In the genomic region with DNA sequence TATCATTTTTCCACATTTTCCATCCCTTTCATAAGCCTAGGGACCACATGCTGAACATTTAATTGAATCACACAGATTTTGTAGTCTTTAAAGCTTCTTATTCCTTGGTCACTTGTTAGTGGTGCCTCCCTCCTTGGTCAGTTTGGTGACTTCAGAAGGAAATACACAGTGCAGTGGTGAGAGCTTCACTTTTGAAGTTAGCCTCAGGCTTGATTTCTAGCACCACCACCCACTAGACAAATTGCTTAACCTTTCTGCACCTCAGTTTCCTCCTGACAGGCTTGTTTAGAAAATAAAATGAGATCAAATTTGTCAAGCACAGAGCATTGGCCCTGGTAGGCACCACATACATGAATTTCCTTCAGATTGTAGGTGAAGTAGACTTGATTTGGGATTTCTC, we compare ENCODE assay signal across 12 cellular contexts.
DNase-seq lines count a peak whose midpoint lies in the region; ATAC-seq and TF ChIP-seq lines count a peak whose summit lies in the region.
"Had no signal": no experiment of that assay in that cellular context is flagged by ENCODE, and none has a peak within 500 bp of the region (broad histone marks: within the 10 kb centered on the region; RNA-seq: fewer than 3 reads in every experiment).

No MANE protein-coding gene starts in this region.

- H3K14ac ChIP-seq in mesenchymal stem cell (ENCODE audit: low read length in 2 of 2) = no peak overlapping the region

- no peak overlapping the region for H2BK12ac ChIP-seq in mesenchymal stem cell (ENCODE audit: low read length in 2 of 2)

- peaks cover 6% of the 10 kb centered on the region for H4K20me1 ChIP-seq in KMS-11 (ENCODE audit: insufficient read depth)

- no peak overlapping the region for H3K18ac ChIP-seq in mesenchymal stem cell (ENCODE audit: low read depth in 1 of 2, low read length in 2 of 2)

- peaks cover 96% of the 10 kb centered on the region for H3K4me1 ChIP-seq in KMS-11 (ENCODE audit: low read depth, poor library complexity, severe bottlenecking)
- H3K4me1 ChIP-seq in mesenchymal stem cell (ENCODE audit: control insufficient read depth, insufficient read depth, low read depth, low read length) = peaks cover 18% of the 10 kb centered on the region
- H3K4me1 ChIP-seq in stomach = peaks cover 42 to 99% (median 86%) of the 10 kb centered on the region in 4 donors

- H3K9ac ChIP-seq in KMS-11 (no peak overlapping the region), mesenchymal stem cell (ENCODE audit: low read length) (peak overlapping the region; percentile 84)

- H3K36me3 ChIP-seq in KMS-11 (ENCODE audit: insufficient read depth) = no peaks in the 10 kb centered on the region
- H3K36me3 ChIP-seq in brain microvascular endothelial cell (replicated peaks) = no peaks in the 10 kb centered on the region
- no peaks in the 10 kb centered on the region for H3K36me3 ChIP-seq in mesenchymal stem cell (ENCODE audit: control insufficient read depth in 1 of 2, insufficient read depth in 2 of 2, low read depth in 1 of 2, low read length in 2 of 2)
- peaks cover 0 to 9% (median 4%) of the 10 kb centered on the region in 4 donors for H3K36me3 ChIP-seq in stomach

- no peak overlapping the region for H3K4me3 ChIP-seq in KMS-11 (IDR thresholded peaks at IDR 0.05; ENCODE audit: insufficient read depth, low read depth, low read length)
- H3K4me3 ChIP-seq in brain microvascular endothelial cell (ENCODE audit: low read depth, low read length) = no peak overlapping the region
- H3K4me3 ChIP-seq in mesenchymal stem cell (ENCODE audit: insufficient read depth in 1 of 2, low read depth in 1 of 2, low read length in 2 of 2) = no peak overlapping the region
- H3K4me3 ChIP-seq in stomach = no peak overlapping the region

- in situ Hi-C loops in brain microvascular endothelial cell (cut with HindIII; ENCODE audit: low pct_ligation_motif_present, low sequenced_read_pairs) = no loop called here

- TF ChIP-seq CTCF in KMS-11 (conservative IDR thresholded peaks at IDR 0.05; ENCODE audit: low read depth, low read length) (no peak), brain microvascular endothelial cell (IDR thresholded peaks at IDR 0.05; ENCODE audit: low read depth, low read length, missing control alignments) (no peak), stomach (IDR thresholded peaks at IDR 0.05) (no peak), GM10266 (IDR thresholded peaks at IDR 0.05; ENCODE audit: control insufficient read depth, insufficient read depth, low read depth, missing control alignments) (no peak)

- H2BK15ac ChIP-seq in mesenchymal stem cell (ENCODE audit: low read depth, poor library complexity, severe bottlenecking) = no peak overlapping the region

- ATAC-seq in HG02623 (IDR thresholded peaks at IDR 0.05; ENCODE audit: unreplicated experiment) = no peak

- intact Hi-C loops in stomach (cut with DNase I; ENCODE audit: low total_unique reads) = no loop called here

- no peaks in the 10 kb centered on the region for H3K27me3 ChIP-seq in KMS-11 (ENCODE audit: insufficient read depth, low read depth)
- H3K27me3 ChIP-seq in brain microvascular endothelial cell (replicated peaks) = no peaks in the 10 kb centered on the region
- H3K27me3 ChIP-seq in mesenchymal stem cell (ENCODE audit: control insufficient read depth in 1 of 2, insufficient read depth in 1 of 2, low read length in 2 of 2) = no peaks in the 10 kb centered on the region
- no peaks in the 10 kb centered on the region for H3K27me3 ChIP-seq in stomach

- no peaks in the 10 kb centered on the region for H3K9me3 ChIP-seq in mesenchymal stem cell (ENCODE audit: control insufficient read depth, low read length)
- no peaks in the 10 kb centered on the region for H3K9me3 ChIP-seq in stomach

- no peak overlapping the region for H3K4ac ChIP-seq in mesenchymal stem cell (ENCODE audit: low read depth in 1 of 2, low read length in 2 of 2)

- H2AK5ac ChIP-seq in mesenchymal stem cell (ENCODE audit: low read length, severe bottlenecking) = peak overlapping the region; percentile 44

- DNase-seq in brain microvascular endothelial cell (no peak), mesenchymal stem cell (no peak), stomach (no peak), NCI-H1694 treated with DMSO at 0.1 percent for 48 hours (lab: John Stamatoyannopoulos, UW) (no peak), GM10266 (ENCODE audit: extremely low spot score) (no peak), NCI-H2107 (lab: John Stamatoyannopoulos, UW) (no peak)
- DNase-seq: activated naive CD8-positive, alpha-beta T cell treated with anti-CD3 and anti-CD28 coated beads for 36 hours; C1 segment of cervical spinal cord; NCI-H146; NCI-H774 had no signal

- no peak overlapping the region for H4K8ac ChIP-seq in mesenchymal stem cell (ENCODE audit: low read length)

- no peak overlapping the region for H2BK120ac ChIP-seq in mesenchymal stem cell (ENCODE audit: low read depth, low read length)

- no peak for TF ChIP-seq POLR2A in stomach (IDR thresholded peaks at IDR 0.05)

- no peak overlapping the region for H4K91ac ChIP-seq in mesenchymal stem cell (ENCODE audit: low read length)

- no peak overlapping the region for H2BK5ac ChIP-seq in mesenchymal stem cell (ENCODE audit: low read depth, low read length, poor library complexity, severe bottlenecking)

- peaks cover 100% of the 10 kb centered on the region for H3K79me2 ChIP-seq in KMS-11 (ENCODE audit: insufficient read depth, low read depth)

- H3K79me1 ChIP-seq in mesenchymal stem cell (replicated peaks; ENCODE audit: low read length, poor library complexity, severe bottlenecking) = peaks cover 17% of the 10 kb centered on the region

- H3K4me2 ChIP-seq in KMS-11 (peak overlapping the region; percentile 31; the same call in 1 of the 2 replicates), mesenchymal stem cell (ENCODE audit: low read length, poor library complexity, severe bottlenecking) (no peak overlapping the region)

- no peak for TF ChIP-seq EP300 in stomach (IDR thresholded peaks at IDR 0.05)

- no peak overlapping the region for H3K23ac ChIP-seq in mesenchymal stem cell (ENCODE audit: low read length in 2 of 2)

- H2AFZ ChIP-seq in KMS-11 (ENCODE audit: low read depth) (no peak overlapping the region), mesenchymal stem cell (ENCODE audit: low read depth, low read length) (no peak overlapping the region)

- H3K27ac ChIP-seq in KMS-11 (peak overlapping the region; percentile 21; the same call in 1 of the 2 replicates), brain microvascular endothelial cell (peak overlapping the region; percentile 24), mesenchymal stem cell (ENCODE audit: low read length, poor library complexity, severe bottlenecking) (peak overlapping the region; percentile 88), stomach (peak overlapping the region in 4 of 5 donors; percentile 73 to 87 (median 80))

Comparison
In these comparisons a context has a peak if more than half of its experiments do, and no peak if none do; other contexts are left out.
1. H3K27ac ChIP-seq: peak in every context shown above with its lines; median percentile 88 in mesenchymal stem cell; 80 in stomach; 24 in brain microvascular endothelial cell; 21 in KMS-11.